1 cellular context compared by ENCODE assay signal in genomic region chr16:31409433-31409832, GRCh38.
TF ChIP-seq lines count a peak whose summit lies in the region.

No MANE protein-coding gene starts in this region.

TF ChIP-seq in HEK293, 187 proteins besides CTCF, POLR2A, EP300 and RAD21 (continued from another document):
- TF ChIP-seq ZNF398 (tag by site-specific recombination; IDR thresholded peaks at IDR 0.05), result 0 out of 2 replicates have a peak, but pooled peaks have one; percentile 6
- no peak for TF ChIP-seq ZNF433 (tag by site-specific recombination; IDR thresholded peaks at IDR 0.05; ENCODE audit: low read depth)
- no peak for TF ChIP-seq ZNF843 (tag by site-specific recombination; IDR thresholded peaks at IDR 0.05)
- no peak for TF ChIP-seq ZNF76 (tag by site-specific recombination; IDR thresholded peaks at IDR 0.05; ENCODE audit: borderline replicate concordance, low read depth)
- TF ChIP-seq SP3 (tag by site-specific recombination; IDR thresholded peaks at IDR 0.05), result peak; percentile 13; the same call in 1 of the 2 replicates
- TF ChIP-seq ZNF148 (tag by site-specific recombination; IDR thresholded peaks at IDR 0.05; ENCODE audit: borderline replicate concordance), result no peak
- TF ChIP-seq ZNF362 (tag by site-specific recombination; IDR thresholded peaks at IDR 0.05), result 0 out of 2 replicates have a peak, but pooled peaks have one; percentile 29
- TF ChIP-seq ZBTB49 (tag by site-specific recombination; IDR thresholded peaks at IDR 0.05; ENCODE audit: low read depth), result no peak
- TF ChIP-seq GLIS1 (tag by site-specific recombination; IDR thresholded peaks at IDR 0.05), result 0 out of 2 replicates have a peak, but pooled peaks have one; percentile 11
- TF ChIP-seq ZNF664 (tag by site-specific recombination; IDR thresholded peaks at IDR 0.05), result no peak
- no peak for TF ChIP-seq ZNF202 (tag by site-specific recombination; IDR thresholded peaks at IDR 0.05; ENCODE audit: borderline replicate concordance)
- TF ChIP-seq ZNF747 (tag by site-specific recombination; IDR thresholded peaks at IDR 0.05), result no peak
- no peak for TF ChIP-seq ZNF548 (tag by site-specific recombination; IDR thresholded peaks at IDR 0.05)
- TF ChIP-seq ZNF768 (tag by site-specific recombination; IDR thresholded peaks at IDR 0.05), result no peak
- peak; percentile 36; the same call in 1 of the 2 replicates for TF ChIP-seq ZIC2 (tag by site-specific recombination; IDR thresholded peaks at IDR 0.05)
- TF ChIP-seq OSR2 (tag by site-specific recombination; IDR thresholded peaks at IDR 0.05), result no peak
- TF ChIP-seq ZNF24 (tag by site-specific recombination; IDR thresholded peaks at IDR 0.05), result no peak
- no peak for TF ChIP-seq ZNF248 (tag by site-specific recombination; IDR thresholded peaks at IDR 0.05)
- peak; percentile 33; the same call in 1 of the 2 replicates for TF ChIP-seq ZNF121 (tag by site-specific recombination; IDR thresholded peaks at IDR 0.05)
- TF ChIP-seq ZNF350 (tag by site-specific recombination; IDR thresholded peaks at IDR 0.05), result no peak
- TF ChIP-seq ZSCAN30 (tag by site-specific recombination; IDR thresholded peaks at IDR 0.05), result no peak
- TF ChIP-seq ZNF670 (tag by site-specific recombination; IDR thresholded peaks at IDR 0.05; ENCODE audit: low read depth), result no peak
